10 cellular contexts compared by ENCODE assay signal in genomic region chr16:17225551-17225950, GRCh38.
DNase-seq lines count a peak whose midpoint lies in the region; ATAC-seq and TF ChIP-seq lines count a peak whose summit lies in the region.
"Had no signal": no experiment of that assay in that cellular context is flagged by ENCODE, and none has a peak within 500 bp of the region (broad histone marks: within the 10 kb centered on the region; RNA-seq: fewer than 3 reads in every experiment).

No MANE protein-coding gene starts in this region.

- H3K79me2 ChIP-seq in PC-3 (ENCODE audit: low read length): no peaks in the 10 kb centered on the region

- H3K9me2 ChIP-seq in PC-3 (replicated peaks; ENCODE audit: low read length): no peaks in the 10 kb centered on the region

- in situ Hi-C loops in IMR-90 (cut with MboI; ENCODE audit: low sequenced_read_pairs): no loop called here

- no peak overlapping the region for H3K18ac ChIP-seq in IMR-90 (ENCODE audit: low read depth, low read length)

- no peak overlapping the region for H2BK5ac ChIP-seq in IMR-90 (ENCODE audit: low read depth, low read length, poor library complexity, severe bottlenecking)

- H3K4me3 ChIP-seq in IMR-90 (ENCODE audit: insufficient read depth, low read depth, low read length) (no peak overlapping the region), right cardiac atrium (ENCODE audit: low read length) (no peak overlapping the region), stomach (no peak overlapping the region), PC-3 (ENCODE audit: low read length) (no peak overlapping the region)

- H2BK120ac ChIP-seq in IMR-90 (ENCODE audit: low read depth, low read length): no peak overlapping the region

- H3K9me3 ChIP-seq in IMR-90 (ENCODE audit: control insufficient read depth, insufficient read depth, low read length): no peaks in the 10 kb centered on the region
- H3K9me3 ChIP-seq in right cardiac atrium (ENCODE audit: control insufficient read depth, low read length): no peaks in the 10 kb centered on the region
- H3K9me3 ChIP-seq in stomach: no peaks in the 10 kb centered on the region
- no peaks in the 10 kb centered on the region for H3K9me3 ChIP-seq in PC-3 (ENCODE audit: low read length)

- H3K4me2 ChIP-seq in IMR-90 (ENCODE audit: low read depth, low read length) (no peak overlapping the region), PC-3 (ENCODE audit: low read length) (no peak overlapping the region)

- TF ChIP-seq RAD21 in IMR-90 (IDR thresholded peaks at IDR 0.05; ENCODE audit: low read length): no peak

- TF ChIP-seq EP300 in stomach (IDR thresholded peaks at IDR 0.05): no peak

- no peak overlapping the region for H2BK20ac ChIP-seq in IMR-90 (ENCODE audit: low read depth, low read length)

- H3K27me3 ChIP-seq in IMR-90 (ENCODE audit: control insufficient read depth, insufficient read depth, low read length) (no peaks in the 10 kb centered on the region), right cardiac atrium (ENCODE audit: control insufficient read depth, insufficient read depth) (no peaks in the 10 kb centered on the region), stomach (no peaks in the 10 kb centered on the region), PC-3 (ENCODE audit: low read length) (no peaks in the 10 kb centered on the region)

- H3K14ac ChIP-seq in IMR-90 (replicated peaks; ENCODE audit: low read depth, low read length): no peak overlapping the region

- no peak overlapping the region for H2BK15ac ChIP-seq in IMR-90 (ENCODE audit: low read depth, low read length)

- H3K9me1 ChIP-seq in IMR-90 (ENCODE audit: insufficient read depth, low read length): peaks cover 6% of the 10 kb centered on the region; the same call in 1 of the 2 replicates

- H4K5ac ChIP-seq in IMR-90 (ENCODE audit: low read depth, low read length): no peak overlapping the region

- no peak overlapping the region for H2AK5ac ChIP-seq in IMR-90 (ENCODE audit: low read depth, low read length)

- intact Hi-C loops in IMR-90 (cut with micrococcal nuclease) (loop anchor here (2.0 to 5.0 kb wide), 2 partner anchors 19 to 242 kb away; no protein-coding TSS in a partner anchor), right cardiac atrium (cut with DNase I) (no loop called here), stomach (cut with DNase I; ENCODE audit: low total_unique reads) (no loop called here), PC-3 (cut with micrococcal nuclease) (no loop called here)

- BruUV-seq in IMR-90 (replicated peaks; lab: Mats Ljungman, UMichigan) (no TSS peak), PC-3 (replicated peaks; lab: Mats Ljungman, UMichigan) (no TSS peak)

- H4K20me1 ChIP-seq in IMR-90 (ENCODE audit: insufficient read depth, low read length) (peaks cover 16% of the 10 kb centered on the region; the same call in 1 of the 2 replicates), PC-3 (ENCODE audit: low read length) (no peaks in the 10 kb centered on the region)

- H3K36me3 ChIP-seq in IMR-90 (ENCODE audit: control insufficient read depth, insufficient read depth, low read length) (no peaks in the 10 kb centered on the region), stomach (no peaks in the 10 kb centered on the region), PC-3 (ENCODE audit: low read depth, low read length) (no peaks in the 10 kb centered on the region)

- no peak overlapping the region for H3K4ac ChIP-seq in IMR-90 (ENCODE audit: low read depth, low read length)

- dilution Hi-C loops in IMR-90 (cut with HindIII; ENCODE audit: low sequenced_read_pairs, unreplicated experiment): no loop called here

- H4K91ac ChIP-seq in IMR-90 (ENCODE audit: insufficient read depth, low read depth, low read length): no peak overlapping the region

- H4K8ac ChIP-seq in IMR-90 (ENCODE audit: low read depth in 2 of 2, low read length in 2 of 2): no peak overlapping the region

- TF ChIP-seq CTCF in IMR-90 (conservative IDR thresholded peaks at IDR 0.05; ENCODE audit: low read depth, low read length) (no peak), stomach (IDR thresholded peaks at IDR 0.05) (no peak), PC-3 (conservative IDR thresholded peaks at IDR 0.05; ENCODE audit: low read depth, low read length) (no peak)

- peak; percentile 13 for DNase-seq in IMR-90
- DNase-seq in RPMI7951 (ENCODE audit: low read depth): peak; percentile 26
- DNase-seq in right cardiac atrium: no peak
- DNase-seq in stomach: no peak
- no peak for DNase-seq in C1 segment of cervical spinal cord (lab: John Stamatoyannopoulos, UW)
- DNase-seq in amniotic stem cell (lab: John Stamatoyannopoulos, UW): no peak
- DNase-seq in PC-3: no peak
- DNase-seq: activated CD4-positive, alpha-beta T cell treated with anti-CD3 and anti-CD28 coated beads for 1 hour; NCI-H1436 treated with DMSO at 0.1 percent for 48 hours; stimulated activated CD4-positive, alpha-beta T cell treated with anti-CD3 and anti-CD28 coated beads, Interleukin-2, amount 100 ng/mL, for 48 hours had no signal

- no peak overlapping the region for H3K56ac ChIP-seq in IMR-90 (ENCODE audit: extremely low read depth, insufficient read depth, low read length)

- CTCF ChIA-PET in IMR-90 (lab: Yijun Ruan, JAX) (interaction anchor here (0.7 kb wide), 1 partner anchor 8 kb away, joined by 4 read pairs; no protein-coding TSS in a partner anchor), PC-3 (lab: Charles Lee) (no interaction called here)

- WGBS in IMR-90 (ENCODE audit: extremely low coverage in 2 of 2, insufficient read length in 1 of 2), 2 experiments: no CpG with 5 or more reads among the region's 7 CpGs
- WGBS in right cardiac atrium: 58% methylated on average over 7 of the region's 7 CpGs
- 33 to 51% (median 43%) methylated on average over 7 of the region's 7 CpGs for WGBS in stomach, 5 donors

- H3K27ac ChIP-seq in IMR-90 (ENCODE audit: insufficient read depth, low read length) (no peak overlapping the region), right cardiac atrium (ENCODE audit: low read length) (peak overlapping the region; percentile 56), stomach (peak overlapping the region in 4 of 5 donors; percentile 61 to 76 (median 66)), PC-3 (ENCODE audit: low read length) (no peak overlapping the region)

- H2AFZ ChIP-seq in IMR-90 (replicated peaks; ENCODE audit: low read length, poor library complexity) (no peak overlapping the region), PC-3 (ENCODE audit: low read length) (no peak overlapping the region)

- peaks cover 0 to 22% of the 10 kb centered on the region in 2 experiments for H3K79me1 ChIP-seq in IMR-90 (ENCODE audit: low read depth in 1 of 2, low read length in 2 of 2)

- ATAC-seq in IMR-90 (ENCODE audit: low read depth) (no peak), right cardiac atrium (no peak), PC-3 (no peak)

- TF ChIP-seq POLR2A in IMR-90 (IDR thresholded peaks at IDR 0.05; ENCODE audit: low read depth, low read length): no peak
- TF ChIP-seq POLR2A in stomach (IDR thresholded peaks at IDR 0.05): no peak

- H2AK9ac ChIP-seq in IMR-90 (replicated peaks; ENCODE audit: low read depth, low read length, poor library complexity): no peak overlapping the region

- H3K23ac ChIP-seq in IMR-90 (ENCODE audit: low read depth, low read length): no peak overlapping the region

- H3F3A ChIP-seq in PC-3 (ENCODE audit: low read length, unreplicated experiment): no peaks in the 10 kb centered on the region

- H3K9ac ChIP-seq in IMR-90 (ENCODE audit: low read depth, low read length) (no peak overlapping the region), PC-3 (ENCODE audit: low read length) (no peak overlapping the region)

- peaks cover 4% of the 10 kb centered on the region; the same call in 1 of the 2 replicates for H3K4me1 ChIP-seq in IMR-90 (ENCODE audit: control insufficient read depth, insufficient read depth, low read length)
- H3K4me1 ChIP-seq in right cardiac atrium (ENCODE audit: control insufficient read depth, insufficient read depth, low read length): no peaks in the 10 kb centered on the region
- peaks cover 6 to 25% (median 16%) of the 10 kb centered on the region in 4 donors for H3K4me1 ChIP-seq in stomach
- no peaks in the 10 kb centered on the region for H3K4me1 ChIP-seq in PC-3 (ENCODE audit: insufficient read depth, low read length)

- POLR2A ChIA-PET in IMR-90 (lab: Charles Lee; ENCODE audit: unreplicated experiment): no interaction called here
- POLR2A ChIA-PET in PC-3 (lab: Charles Lee; ENCODE audit: unreplicated experiment): no interaction called here

TF ChIP-seq in IMR-90, 13 proteins besides CTCF, POLR2A, EP300 and RAD21:
- TF ChIP-seq SMC3 (IDR thresholded peaks at IDR 0.05; ENCODE audit: low read depth, low read length) (no peak), MAFK (IDR thresholded peaks at IDR 0.05; ENCODE audit: low read depth, low read length) (no peak), MAZ (IDR thresholded peaks at IDR 0.05; ENCODE audit: borderline replicate concordance, low read depth, low read length) (no peak), NFE2L2 (IDR thresholded peaks at IDR 0.05; ENCODE audit: low read depth, low read length) (no peak), RFX5 (IDR thresholded peaks at IDR 0.05; ENCODE audit: low read depth, low read length) (no peak), MXI1 (IDR thresholded peaks at IDR 0.05; ENCODE audit: borderline replicate concordance, low read depth, low read length) (no peak), FOS (IDR thresholded peaks at IDR 0.05; ENCODE audit: low read depth, low read length) (no peak), USF2 (IDR thresholded peaks at IDR 0.05; ENCODE audit: low read depth, low read length) (no peak), CEBPB (IDR thresholded peaks at IDR 0.05; ENCODE audit: low read depth, low read length) (no peak), CHD1 (IDR thresholded peaks at IDR 0.05; ENCODE audit: low read depth, low read length) (no peak), RCOR1 (IDR thresholded peaks at IDR 0.05; ENCODE audit: insufficient replicate concordance, low read length) (no peak), BHLHE40 (IDR thresholded peaks at IDR 0.05; ENCODE audit: low read depth, low read length) (no peak), ELK1 (IDR thresholded peaks at IDR 0.05; ENCODE audit: borderline replicate concordance, low read depth, low read length) (no peak)

Comparison
In these comparisons a context has a peak if more than half of its experiments do, and no peak if none do; other contexts are left out.
1. DNase-seq: peak in IMR-90 (single experiment) and RPMI7951 (single experiment); none in right cardiac atrium (0 of 3), stomach (single experiment), C1 segment of cervical spinal cord (0 of 14), amniotic stem cell (single experiment) and PC-3 (single experiment).
2. H3K27ac ChIP-seq: peak in right cardiac atrium (single experiment) and stomach (4 of 5); none in IMR-90 (single experiment) and PC-3 (single experiment).